In the genomic region with DNA sequence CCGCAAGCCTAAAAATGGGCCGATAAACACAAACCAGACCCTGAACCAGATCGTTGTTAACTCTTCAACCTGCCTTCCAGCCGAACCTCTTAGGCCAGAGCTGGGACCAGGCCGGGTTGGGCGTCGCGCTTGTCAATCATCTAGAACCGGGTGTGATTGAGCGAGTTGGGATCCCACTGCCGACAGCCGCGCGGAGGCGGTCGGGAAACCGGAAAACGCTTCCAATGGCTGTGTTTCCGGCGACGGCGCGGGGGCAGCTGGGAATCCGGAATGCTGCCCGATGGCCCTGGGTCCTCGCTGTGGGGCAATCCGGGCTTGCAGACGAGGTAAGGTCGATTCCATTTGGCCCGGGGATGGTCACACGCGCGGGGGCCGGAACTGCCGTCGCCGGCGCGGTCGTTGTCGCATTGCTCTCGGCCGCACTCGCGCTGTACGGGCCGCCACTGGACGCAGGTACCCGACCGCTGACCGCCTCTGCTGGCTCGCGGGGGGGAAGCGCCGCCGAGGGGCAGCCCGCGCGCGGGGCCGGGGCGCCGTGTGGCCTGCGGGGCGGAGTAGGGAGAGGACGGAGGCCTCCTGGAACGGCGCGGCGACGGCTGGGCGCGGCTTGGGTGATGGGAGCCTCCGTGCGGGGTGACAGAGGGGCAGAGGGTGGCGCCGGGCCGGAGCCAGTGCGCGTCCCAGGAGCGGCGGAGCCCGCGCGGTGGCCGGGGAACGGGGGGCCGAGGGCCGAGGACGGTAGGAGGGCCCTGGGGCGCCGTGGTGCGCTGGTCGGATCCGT, we compare ENCODE assay signal across 8 cellular contexts. TPM values are rescaled to one million over a fixed set of nuclear protein-coding genes. Genes with fewer than 3 reads are reported as not detected.
A peak's percentile ranks its signal among the peaks of the same experiment; 100 is the strongest.
DNase-seq lines count a peak whose midpoint lies in the region; ATAC-seq and TF ChIP-seq lines count a peak whose summit lies in the region.

A gene (plus strand): TSS at position 224 of the 781 bp plus-strand sequence. CDS start 57 bp downstream, at position 281.

- intact Hi-C loops in right lobe of liver (cut with DNase I) = loop anchor here in 1 of 2 donors (10.0 kb wide), 1 partner anchor 99 kb away; a partner anchor contains a TSS

- no peaks in the 10 kb centered on the region for H3K27me3 Mint-ChIP-seq in activated CD4-positive, alpha-beta memory T cell treated with anti-CD3 and anti-CD28 coated beads, Interleukin-2, amount 10 ng/mL, durations not matched to agents 7 days and 5 days

- ATAC-seq in GM19351 (IDR thresholded peaks at IDR 0.05; ENCODE audit: unreplicated experiment) = peak; percentile 68
- ATAC-seq in HG03521 (IDR thresholded peaks at IDR 0.05; ENCODE audit: unreplicated experiment) = peak; percentile 67
- peak; percentile 80 to 91 (median 85) for ATAC-seq in right lobe of liver

- H3K36me3 ChIP-seq in duodenal mucosa (ENCODE audit: control insufficient read depth in 1 of 2, insufficient read depth in 2 of 2, low read length in 2 of 2) (no peaks in the 10 kb centered on the region), right lobe of liver (no peaks in the 10 kb centered on the region)

- CTCF ChIA-PET in activated CD4-positive, alpha-beta memory T cell treated with anti-CD3 and anti-CD28 coated beads, Interleukin-2, amount 10 ng/mL, durations not matched to agents 7 days and 5 days (lab: Charles Lee) = interaction anchor here (1.2 to 2.0 kb wide), 3 partner anchors 22 to 300 kb away, joined by 3 to 8 read pairs (median 3); a partner anchor contains a TSS

- no peaks in the 10 kb centered on the region for H3K27me3 ChIP-seq in duodenal mucosa (ENCODE audit: control insufficient read depth in 1 of 2, insufficient read depth in 2 of 2, low read length in 2 of 2)
- H3K27me3 ChIP-seq in right lobe of liver = no peaks in the 10 kb centered on the region

- TF ChIP-seq CTCF in C4-2B (conservative IDR thresholded peaks at IDR 0.05) (no peak), right lobe of liver (IDR thresholded peaks at IDR 0.05) (no peak)

- H3K27ac Mint-ChIP-seq in activated CD4-positive, alpha-beta memory T cell treated with anti-CD3 and anti-CD28 coated beads, Interleukin-2, amount 10 ng/mL, durations not matched to agents 7 days and 5 days = peak within 1 kb of the TSS; percentile 87

- H3K4me3 Mint-ChIP-seq in activated CD4-positive, alpha-beta memory T cell treated with anti-CD3 and anti-CD28 coated beads, Interleukin-2, amount 10 ng/mL, durations not matched to agents 7 days and 5 days = peak within 1 kb of the TSS; percentile 93

- H3K4me1 Mint-ChIP-seq in activated CD4-positive, alpha-beta memory T cell treated with anti-CD3 and anti-CD28 coated beads, Interleukin-2, amount 10 ng/mL, durations not matched to agents 7 days and 5 days = peaks cover 40% of the 10 kb centered on the region

- TF ChIP-seq POLR2A in right lobe of liver (IDR thresholded peaks at IDR 0.05) = peak; percentile 94

- DNase-seq in NCI-H748 (lab: John Stamatoyannopoulos, UW; ENCODE audit: unreplicated experiment) (peak; percentile 94), right lobe of liver (peak; percentile 94 to 97 (median 96))
- DNase-seq in activated CD4-positive, alpha-beta memory T cell treated with anti-CD3 and anti-CD28 coated beads, Interleukin-2, amount 10 ng/mL, durations not matched to agents 7 days and 5 days = peak; percentile 84
- DNase-seq in stimulated activated CD4-positive, alpha-beta T cell treated with anti-CD3 and anti-CD28 coated beads, Interleukin-4, amount 100 ng/mL, for 4 hours = peak; percentile 70 to 82

- 2% methylated on average over 25 of the region's 95 CpGs for WGBS in right lobe of liver (ENCODE audit: insufficient coverage, low coverage, low lambda C conversion rate, missing lambda C conversion rate)

- H3K4me1 ChIP-seq in duodenal mucosa (ENCODE audit: control insufficient read depth in 1 of 2, insufficient read depth in 2 of 2, low read length in 2 of 2) (peaks cover 22 to 34% of the 10 kb centered on the region in 2 donors), right lobe of liver (peaks cover 0 to 30% (median 14%) of the 10 kb centered on the region in 4 donors)

- H3K9me3 Mint-ChIP-seq in activated CD4-positive, alpha-beta memory T cell treated with anti-CD3 and anti-CD28 coated beads, Interleukin-2, amount 10 ng/mL, durations not matched to agents 7 days and 5 days = peaks cover 4% of the 10 kb centered on the region

- H3K36me3 Mint-ChIP-seq in activated CD4-positive, alpha-beta memory T cell treated with anti-CD3 and anti-CD28 coated beads, Interleukin-2, amount 10 ng/mL, durations not matched to agents 7 days and 5 days (ENCODE audit: low read depth) = peaks cover 14% of the 10 kb centered on the region

- POLR2A ChIA-PET in activated CD4-positive, alpha-beta memory T cell treated with anti-CD3 and anti-CD28 coated beads, Interleukin-2, amount 10 ng/mL, durations not matched to agents 7 days and 5 days (lab: Charles Lee) = interaction anchor here (0.7 to 4.2 kb wide), 10 partner anchors 15 to 501 kb away, joined by 3 to 45 read pairs (median 6); a partner anchor contains a TSS

- H3K4me3 ChIP-seq in duodenal mucosa (ENCODE audit: low read depth in 1 of 2, low read length in 2 of 2) = peak within 1 kb of the TSS; percentile 87 to 90
- H3K4me3 ChIP-seq in right lobe of liver = peak within 1 kb of the TSS; percentile 81 to 86 (median 83)

- peak within 1 kb of the TSS; percentile 83 to 87 for H3K9ac ChIP-seq in duodenal mucosa (ENCODE audit: low read depth in 1 of 2, low read length in 2 of 2)

- H3K9me3 ChIP-seq in duodenal mucosa (ENCODE audit: control insufficient read depth in 1 of 2, low read length in 2 of 2) = no peaks in the 10 kb centered on the region
- H3K9me3 ChIP-seq in right lobe of liver = no peaks in the 10 kb centered on the region

- peak within 1 kb of the TSS; percentile 90 for H3K27ac ChIP-seq in C4-2B
- H3K27ac ChIP-seq in duodenal mucosa (ENCODE audit: low read depth, low read length) = peak within 1 kb of the TSS; percentile 94
- peak within 1 kb of the TSS; percentile 95 to 99 (median 99) for H3K27ac ChIP-seq in right lobe of liver

RNA-seq across cellular contexts. Expression of the gene that starts here (rescaled TPM):
- 10 to 100 TPM; 29.6 to 30.8 TPM for total RNA-seq in activated CD4-positive, alpha-beta memory T cell treated with anti-CD3 and anti-CD28 coated beads, Interleukin-2, amount 10 ng/mL, durations not matched to agents 7 days and 5 days
- 10 to 100 TPM; 24.2 to 41.9 (median 29.9) TPM for total RNA-seq in right lobe of liver

Comparison
In these comparisons a context has a peak if more than half of its experiments do, and no peak if none do; other contexts are left out.
1. Peak in every context shown above with its lines: DNase-seq, ATAC-seq, H3K4me3 ChIP-seq and H3K27ac ChIP-seq.